Comparison of ENCODE assay signal across 16 cellular contexts in the genomic region with DNA sequence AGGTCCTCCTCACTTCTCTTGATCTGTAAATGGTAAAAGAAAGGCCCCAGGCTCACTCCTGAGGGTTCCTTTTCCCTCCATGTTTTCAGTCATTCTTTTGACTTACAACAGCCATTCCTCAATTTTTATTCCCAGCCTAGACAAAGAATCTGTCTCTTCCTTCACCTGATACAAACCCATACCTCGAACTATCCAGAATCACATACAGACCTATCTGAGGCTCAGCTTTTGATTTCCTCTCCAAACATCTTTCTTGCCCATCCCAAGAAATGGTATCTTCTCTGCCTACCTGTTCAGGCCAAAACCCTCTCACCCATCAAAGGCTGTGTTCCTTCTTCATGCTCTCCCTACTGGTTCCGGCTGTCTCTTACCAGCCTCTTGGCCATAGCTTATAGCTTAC. TPM values are rescaled to one million over a fixed set of nuclear protein-coding genes. Genes with fewer than 3 reads are reported as not detected.
A peak's percentile ranks its signal among the peaks of the same experiment; 100 is the strongest.
DNase-seq lines count a peak whose midpoint lies in the region; ATAC-seq and TF ChIP-seq lines count a peak whose summit lies in the region.
"Had no signal": no experiment of that assay in that cellular context is flagged by ENCODE, and none has a peak within 500 bp of the region (broad histone marks: within the 10 kb centered on the region; RNA-seq: fewer than 3 reads in every experiment).

No MANE protein-coding gene starts in this region.

- no peaks in the 10 kb centered on the region for H3K9me3 Mint-ChIP-seq in activated T-cell treated with anti-CD3 and anti-CD28 coated beads, Interleukin-2, amount 50 U/mL, for 24 hours
- no peaks in the 10 kb centered on the region for H3K9me3 Mint-ChIP-seq in activated naive CD8-positive, alpha-beta T cell treated with anti-CD3 and anti-CD28 coated beads, Interleukin-2, amount 10 ng/mL, durations not matched to agents 7 days and 5 days
- H3K9me3 Mint-ChIP-seq in neural progenitor cell, result no peaks in the 10 kb centered on the region

- peaks cover 98% of the 10 kb centered on the region for H3K36me3 Mint-ChIP-seq in activated T-cell treated with anti-CD3 and anti-CD28 coated beads, Interleukin-2, amount 50 U/mL, for 24 hours (ENCODE audit: low read depth)
- H3K36me3 Mint-ChIP-seq in activated naive CD8-positive, alpha-beta T cell treated with anti-CD3 and anti-CD28 coated beads, Interleukin-2, amount 10 ng/mL, durations not matched to agents 7 days and 5 days, result peaks cover 31% of the 10 kb centered on the region
- peaks cover 32% of the 10 kb centered on the region for H3K36me3 Mint-ChIP-seq in neural progenitor cell

- H2AFZ ChIP-seq in neural progenitor cell (replicated peaks), result no peak overlapping the region

- no peak overlapping the region for H3K4me2 ChIP-seq in neural progenitor cell

- peaks cover 53% of the 10 kb centered on the region for H3K79me2 ChIP-seq in neural progenitor cell (ENCODE audit: low read depth)

- H3K4me3 ChIP-seq in neural progenitor cell, result no peak overlapping the region
- H3K4me3 ChIP-seq: stomach had no signal

- TF ChIP-seq CTCF in neural progenitor cell (IDR thresholded peaks at IDR 0.05), result no peak

- peak overlapping the region; percentile 96 for H3K27ac Mint-ChIP-seq in activated T-cell treated with anti-CD3 and anti-CD28 coated beads, Interleukin-2, amount 50 U/mL, for 24 hours
- H3K27ac Mint-ChIP-seq in activated naive CD8-positive, alpha-beta T cell treated with anti-CD3 and anti-CD28 coated beads, Interleukin-2, amount 10 ng/mL, durations not matched to agents 7 days and 5 days, result peak overlapping the region; percentile 22
- peak overlapping the region; percentile 6 for H3K27ac Mint-ChIP-seq in neural progenitor cell

- no peaks in the 10 kb centered on the region for H3K36me3 ChIP-seq in neural progenitor cell

- H4K20me1 ChIP-seq in neural progenitor cell (ENCODE audit: low read depth), result peaks cover 51% of the 10 kb centered on the region

- DNase-seq in activated T-cell treated with anti-CD3 and anti-CD28 coated beads, Interleukin-2, amount 50 U/mL, for 24 hours, result no peak
- DNase-seq in activated T-cell treated with anti-CD3 and anti-CD28 coated beads, Interleukin-2, amount 50 U/mL, for 1 hour, result no peak
- DNase-seq in NAMALWA (ENCODE audit: low spot score) (peak; percentile 33), neural progenitor cell (ENCODE audit: low spot score) (no peak), iPS-NIHi7 (ENCODE audit: extremely low spot score) (no peak), epidermal melanocyte (ENCODE audit: insufficient read length, low spot score) (no peak), DMS79 treated with DMSO at 0.1 percent for 48 hours (lab: John Stamatoyannopoulos, UW) (no peak)
- DNase-seq in activated naive CD8-positive, alpha-beta T cell treated with anti-CD3 and anti-CD28 coated beads, Interleukin-2, amount 10 ng/mL, durations not matched to agents 7 days and 5 days, result no peak
- DNase-seq: ACHN; activated effector memory CD4-positive, alpha-beta T cell treated with anti-CD3 and anti-CD28 coated beads, Interleukin-2, amount 50 U/mL, for 16 hours; KBM-7; NCI-H1436 treated with DMSO at 0.1 percent for 48 hours; NCI-H345; small intestine; stomach had no signal

- no peaks in the 10 kb centered on the region for H3K27me3 Mint-ChIP-seq in activated T-cell treated with anti-CD3 and anti-CD28 coated beads, Interleukin-2, amount 50 U/mL, for 24 hours
- H3K27me3 Mint-ChIP-seq in activated naive CD8-positive, alpha-beta T cell treated with anti-CD3 and anti-CD28 coated beads, Interleukin-2, amount 10 ng/mL, durations not matched to agents 7 days and 5 days, result no peaks in the 10 kb centered on the region
- H3K27me3 Mint-ChIP-seq in neural progenitor cell (ENCODE audit: insufficient read depth, low read depth), result peaks cover 18% of the 10 kb centered on the region

- POLR2A ChIA-PET in activated naive CD8-positive, alpha-beta T cell treated with anti-CD3 and anti-CD28 coated beads, Interleukin-2, amount 10 ng/mL, durations not matched to agents 7 days and 5 days (lab: Charles Lee), result interaction anchor here (0.6 to 3.7 kb wide), 5 partner anchors 8 to 771 kb away, joined by 3 to 72 read pairs (median 18); a partner anchor contains a TSS

- H3K4me1 ChIP-seq in neural progenitor cell, result peaks cover 17% of the 10 kb centered on the region

- H3K4me1 Mint-ChIP-seq in activated T-cell treated with anti-CD3 and anti-CD28 coated beads, Interleukin-2, amount 50 U/mL, for 24 hours (ENCODE audit: low read depth), result peaks cover 58% of the 10 kb centered on the region
- H3K4me1 Mint-ChIP-seq in activated naive CD8-positive, alpha-beta T cell treated with anti-CD3 and anti-CD28 coated beads, Interleukin-2, amount 10 ng/mL, durations not matched to agents 7 days and 5 days, result peaks cover 34% of the 10 kb centered on the region
- H3K4me1 Mint-ChIP-seq in neural progenitor cell, result peaks cover 38% of the 10 kb centered on the region

- no peak for ATAC-seq in activated naive CD8-positive, alpha-beta T cell treated with anti-CD3 and anti-CD28 coated beads, Interleukin-2, amount 10 ng/mL, durations not matched to agents 7 days and 5 days (ENCODE audit: low read depth)
- ATAC-seq: SK-N-SH treated with all-trans-retinoic acid at 6 μM for 48 hours had no signal

- peak overlapping the region; percentile 14 for H3K27ac ChIP-seq in neural progenitor cell

- H3F3A ChIP-seq in neural progenitor cell (ENCODE audit: low read depth), result peaks cover 95% of the 10 kb centered on the region

- peak overlapping the region; percentile 97 for H3K4me3 Mint-ChIP-seq in activated T-cell treated with anti-CD3 and anti-CD28 coated beads, Interleukin-2, amount 50 U/mL, for 24 hours
- no peak overlapping the region for H3K4me3 Mint-ChIP-seq in activated naive CD8-positive, alpha-beta T cell treated with anti-CD3 and anti-CD28 coated beads, Interleukin-2, amount 10 ng/mL, durations not matched to agents 7 days and 5 days
- peak overlapping the region; percentile 13 for H3K4me3 Mint-ChIP-seq in neural progenitor cell

- no peaks in the 10 kb centered on the region for H3K27me3 ChIP-seq in neural progenitor cell
- H3K27me3 ChIP-seq: stomach had no signal

- no peaks in the 10 kb centered on the region for H3K9me3 ChIP-seq in neural progenitor cell (ENCODE audit: low read depth)
- H3K9me3 ChIP-seq: stomach had no signal

- H3K9ac ChIP-seq in neural progenitor cell, result no peak overlapping the region

RNA-seq across cellular contexts. Expression of a gene that starts 2.2 kb away (rescaled TPM):
- total RNA-seq in activated naive CD8-positive, alpha-beta T cell treated with anti-CD3 and anti-CD28 coated beads, Interleukin-2, amount 10 ng/mL, durations not matched to agents 7 days and 5 days, result 100 to 1,000 TPM in 1 of 2 experiments, 10 to 100 TPM in 1; 99.0 to 111 TPM
- total RNA-seq in neural progenitor cell (ENCODE audit: low replicate concordance), result 141 and 148 TPM in 2 replicates

RNA-seq across cellular contexts. Expression of a gene that starts 5.8 kb away (rescaled TPM):
- total RNA-seq in activated naive CD8-positive, alpha-beta T cell treated with anti-CD3 and anti-CD28 coated beads, Interleukin-2, amount 10 ng/mL, durations not matched to agents 7 days and 5 days, result 10 to 100 TPM; 79.5 to 81.2 TPM
- total RNA-seq in neural progenitor cell (ENCODE audit: low replicate concordance), result 59.3 and 73.3 TPM in 2 replicates

RNA-seq across cellular contexts. Expression of a gene that starts 8.8 kb away (rescaled TPM):
- total RNA-seq in activated naive CD8-positive, alpha-beta T cell treated with anti-CD3 and anti-CD28 coated beads, Interleukin-2, amount 10 ng/mL, durations not matched to agents 7 days and 5 days, result 100 to 1,000 TPM; 409 to 412 TPM
- total RNA-seq in neural progenitor cell (ENCODE audit: low replicate concordance), result 390 and 678 TPM in 2 replicates

RNA-seq across cellular contexts. Expression of a gene that starts 20.5 kb away (rescaled TPM):
- 10 to 100 TPM; 31.3 to 31.7 TPM for total RNA-seq in activated naive CD8-positive, alpha-beta T cell treated with anti-CD3 and anti-CD28 coated beads, Interleukin-2, amount 10 ng/mL, durations not matched to agents 7 days and 5 days
- total RNA-seq in neural progenitor cell (ENCODE audit: low replicate concordance), result 8.4 and 32.3 TPM in 2 replicates

RNA-seq across cellular contexts. Expression of a gene that starts 33.0 kb away (rescaled TPM):
- 10 to 100 TPM; 18.9 to 19.5 TPM for total RNA-seq in activated naive CD8-positive, alpha-beta T cell treated with anti-CD3 and anti-CD28 coated beads, Interleukin-2, amount 10 ng/mL, durations not matched to agents 7 days and 5 days
- total RNA-seq in neural progenitor cell (ENCODE audit: low replicate concordance), result 2.2 and 12.8 TPM in 2 replicates

Comparison
In these comparisons a context has a peak if more than half of its experiments do, and no peak if none do; other contexts are left out.
1. H3K27ac Mint-ChIP-seq: peak in every context shown above with its lines; median percentile 96 in activated T-cell treated with anti-CD3 and anti-CD28 coated beads, Interleukin-2, amount 50 U/mL, for 24 hours; 22 in activated naive CD8-positive, alpha-beta T cell treated with anti-CD3 and anti-CD28 coated beads, Interleukin-2, amount 10 ng/mL, durations not matched to agents 7 days and 5 days; 6 in neural progenitor cell.